ENCODE assay signal across 8 cellular contexts in the genomic region with DNA sequence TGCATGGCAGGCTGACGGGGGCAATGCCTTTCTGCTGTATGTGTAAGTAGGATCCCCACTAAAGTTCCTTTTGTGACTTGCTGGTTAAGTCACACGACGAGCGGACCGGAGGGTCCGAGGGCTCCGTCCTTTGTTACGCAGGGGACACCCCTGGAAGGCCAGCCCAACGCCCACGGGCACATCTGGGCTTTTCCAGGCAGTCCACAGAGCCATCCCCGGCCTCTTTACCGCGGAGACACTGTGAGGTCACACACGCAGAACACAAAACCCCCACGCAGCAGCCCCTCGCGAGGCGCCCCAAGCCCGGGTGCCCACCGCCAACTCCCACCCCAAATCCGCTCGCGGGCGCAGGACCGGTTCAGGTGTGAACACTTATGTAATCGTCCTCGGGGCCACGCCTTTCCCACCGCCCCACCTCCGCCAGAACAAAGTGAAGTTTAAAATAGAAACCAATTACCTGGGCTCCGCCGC. TPM values are rescaled to one million over a fixed set of nuclear protein-coding genes. Genes with fewer than 3 reads are reported as not detected.
DNase-seq lines count a peak whose midpoint lies in the region; ATAC-seq, FAIRE-seq and TF ChIP-seq lines count a peak whose summit lies in the region.

No MANE protein-coding gene starts in this region.

- H3K9me3 Mint-ChIP-seq in CD4-positive, CD25-positive, alpha-beta regulatory T cell: peaks cover 0 to 4% (median 0%) of the 10 kb centered on the region in 7 donors
- H3K9me3 Mint-ChIP-seq in activated B cell treated with CpG ODN at 0.5 μM for 24 hours: no peaks in the 10 kb centered on the region

- peaks cover 6% of the 10 kb centered on the region; the same call in 1 of the 2 replicates for H3K79me1 ChIP-seq in H1 (ENCODE audit: low read depth, low read length)

- no peak overlapping the region for H2BK5ac ChIP-seq in H1 (ENCODE audit: low read depth, low read length)

- H3K9me3 ChIP-seq in CD4-positive, CD25-positive, alpha-beta regulatory T cell (ENCODE audit: control insufficient read depth in 2 of 2, low read length in 2 of 2): no peaks in the 10 kb centered on the region
- no peaks in the 10 kb centered on the region for H3K9me3 ChIP-seq in H1 (ENCODE audit: insufficient read depth in 2 of 2, low read depth in 1 of 2, low read length in 1 of 2)
- H3K9me3 ChIP-seq in mucosa of stomach (ENCODE audit: control insufficient read depth, low read length): no peaks in the 10 kb centered on the region

- FAIRE-seq in H1 (lab: Jason Lieb, UNC): no peak

- peak overlapping the region; percentile 79 to 85 (median 84) for H3K27ac Mint-ChIP-seq in CD4-positive, CD25-positive, alpha-beta regulatory T cell
- peak overlapping the region; percentile 77 for H3K27ac Mint-ChIP-seq in activated B cell treated with CpG ODN at 0.5 μM for 24 hours

- TF ChIP-seq CTCF in activated B cell treated with CpG ODN at 0.5 μM for 24 hours (IDR thresholded peaks at IDR 0.05) (no peak), H1 (IDR thresholded peaks at IDR 0.05; ENCODE audit: control extremely low read depth in 1 of 3, insufficient read depth in 1 of 3, low read depth in 1 of 3, low read length in 3 of 3) (no peak)

- H2AFZ ChIP-seq in H1 (ENCODE audit: low read length): no peak overlapping the region

- no peak for TF ChIP-seq POLR2A in H1 (IDR thresholded peaks at IDR 0.05; ENCODE audit: control extremely low read depth in 1 of 2, low read depth in 2 of 2, low read length in 2 of 2)

- peak overlapping the region; percentile 23 for H3K27ac ChIP-seq in CD4-positive, CD25-positive, alpha-beta regulatory T cell (ENCODE audit: insufficient read depth, low read length, poor library complexity, severe bottlenecking)
- H3K27ac ChIP-seq in H1 (ENCODE audit: low read depth, low read length): no peak overlapping the region
- H3K27ac ChIP-seq in urinary bladder (ENCODE audit: low read depth): peak overlapping the region; percentile 92

- peaks cover 0 to 47% of the 10 kb centered on the region in 2 experiments; a peak in 2 of 4 replicates for H3K79me2 ChIP-seq in H1 (ENCODE audit: control insufficient read depth in 1 of 2, insufficient read depth in 2 of 2, low read length in 2 of 2)

- no peak overlapping the region for H2AK5ac ChIP-seq in H1 (ENCODE audit: low read depth, low read length)

- H3K4ac ChIP-seq in H1 (replicated peaks; ENCODE audit: insufficient read length, low read depth, low read length): no peak overlapping the region

- no peak for TF ChIP-seq EP300 in H1 (IDR thresholded peaks at IDR 0.05; ENCODE audit: borderline replicate concordance in 1 of 2, low read depth in 2 of 2, low read length in 2 of 2)

- WGBS in H1 (ENCODE audit: extremely low coverage in 1 of 2, insufficient coverage in 1 of 2, insufficient read length in 1 of 2, insufficient replicate concordance in 2 of 2, low coverage in 1 of 2, low lambda C conversion rate in 2 of 2, missing lambda C conversion rate in 1 of 2), 2 experiments: 2% methylated on average over 25 of the region's 32 CpGs; no CpG with 5 or more reads in 1 of the 2 experiments
- WGBS in urinary bladder: under 1% methylated on average over 32 of the region's 32 CpGs

- peak overlapping the region; percentile 85 to 92 (median 89) for H3K4me3 Mint-ChIP-seq in CD4-positive, CD25-positive, alpha-beta regulatory T cell
- H3K4me3 Mint-ChIP-seq in activated B cell treated with CpG ODN at 0.5 μM for 24 hours: peak overlapping the region; percentile 90

- peak; percentile 28 to 56 (median 45) for DNase-seq in CD4-positive, CD25-positive, alpha-beta regulatory T cell
- peak; percentile 20 for DNase-seq in HT-29 (ENCODE audit: low spot score)
- DNase-seq in activated B cell treated with CpG ODN at 0.5 μM for 24 hours: peak; percentile 44
- DNase-seq in H1 (ENCODE audit: low read depth in 1 of 2, low spot score in 2 of 2): no peak
- no peak for DNase-seq in GM19238 (ENCODE audit: insufficient read length, low spot score)

- peaks cover 3% of the 10 kb centered on the region for H3K36me3 Mint-ChIP-seq in CD4-positive, CD25-positive, alpha-beta regulatory T cell
- peaks cover 17% of the 10 kb centered on the region for H3K36me3 Mint-ChIP-seq in activated B cell treated with CpG ODN at 0.5 μM for 24 hours (ENCODE audit: low read depth)

- no peak overlapping the region for H3K23ac ChIP-seq in H1 (ENCODE audit: insufficient read length)

- CTCF ChIA-PET in activated B cell treated with CpG ODN at 0.5 μM for 24 hours (lab: Charles Lee) (no interaction called here), H1 (lab: Charles Lee; ENCODE audit: partially characterized antibody) (interaction anchor here (0.8 to 2.7 kb wide), 4 partner anchors 10 to 168 kb away, joined by 3 to 10 read pairs (median 4); no protein-coding TSS in a partner anchor)

- H3K18ac ChIP-seq in H1 (ENCODE audit: extremely low read depth, low read length): no peak overlapping the region

- peaks cover 37% of the 10 kb centered on the region for H3K27me3 ChIP-seq in CD4-positive, CD25-positive, alpha-beta regulatory T cell (ENCODE audit: control insufficient read depth, insufficient read depth, low read length)
- peaks cover 0 to 21% (median 6%) of the 10 kb centered on the region in 4 experiments; a peak in 6 of 7 replicates for H3K27me3 ChIP-seq in H1 (replicated peaks in 1 of 4; ENCODE audit: control insufficient read depth in 3 of 4, extremely low read depth in 1 of 4, insufficient read depth in 3 of 4, low read length in 3 of 4)
- H3K27me3 ChIP-seq in mucosa of stomach (ENCODE audit: control insufficient read depth, insufficient read depth, low read length): no peaks in the 10 kb centered on the region

- H3K4me1 ChIP-seq in CD4-positive, CD25-positive, alpha-beta regulatory T cell (ENCODE audit: control insufficient read depth, insufficient read depth, low read length, poor library complexity, severe bottlenecking): peaks cover 41% of the 10 kb centered on the region
- H3K4me1 ChIP-seq in H1 (replicated peaks in 1 of 4; ENCODE audit: control insufficient read depth in 3 of 4, insufficient read depth in 4 of 4, low read length in 3 of 4) (peaks cover 5 to 17% (median 11%) of the 10 kb centered on the region in 4 experiments), mucosa of stomach (ENCODE audit: control insufficient read depth, insufficient read depth, low read length) (no peaks in the 10 kb centered on the region), urinary bladder (ENCODE audit: insufficient read depth) (no peaks in the 10 kb centered on the region)

- peaks cover 77% of the 10 kb centered on the region for H3K27me3 Mint-ChIP-seq in CD4-positive, CD25-positive, alpha-beta regulatory T cell
- peaks cover 16% of the 10 kb centered on the region for H3K27me3 Mint-ChIP-seq in activated B cell treated with CpG ODN at 0.5 μM for 24 hours

- H4K91ac ChIP-seq in H1 (replicated peaks; ENCODE audit: insufficient read length, low read length): peak overlapping the region; percentile 59

- peak overlapping the region; percentile 35 to 55 (median 43); a peak in 5 of 7 replicates for H3K9ac ChIP-seq in H1 (replicated peaks in 1 of 4; ENCODE audit: extremely low read depth in 1 of 4, low read depth in 3 of 4, low read length in 3 of 4)
- H3K9ac ChIP-seq in mucosa of stomach (ENCODE audit: low read length): peak overlapping the region; percentile 79

- peaks cover 0 to 42% (median 16%) of the 10 kb centered on the region in 4 donors for H3K4me1 Mint-ChIP-seq in CD4-positive, CD25-positive, alpha-beta regulatory T cell
- peaks cover 30% of the 10 kb centered on the region for H3K4me1 Mint-ChIP-seq in activated B cell treated with CpG ODN at 0.5 μM for 24 hours

- H3K23me2 ChIP-seq in H1 (ENCODE audit: low read depth, low read length): peaks cover 28% of the 10 kb centered on the region

- H3K56ac ChIP-seq in H1 (replicated peaks; ENCODE audit: insufficient read length, low read depth, low read length): peak overlapping the region; percentile 32

- H2BK12ac ChIP-seq in H1 (ENCODE audit: low read depth, low read length): no peak overlapping the region

- POLR2A ChIA-PET in activated B cell treated with CpG ODN at 0.5 μM for 24 hours (lab: Charles Lee): interaction anchor here (0.9 kb wide), 1 partner anchor 9 kb away, joined by 3 read pairs; no protein-coding TSS in a partner anchor
- POLR2A ChIA-PET in H1 (lab: Charles Lee; ENCODE audit: partially characterized antibody): interaction anchor here (1.0 to 1.2 kb wide), 3 partner anchors 9 to 38 kb away, joined by 3 to 11 read pairs (median 4); no protein-coding TSS in a partner anchor

- ATAC-seq in CD4-positive, CD25-positive, alpha-beta regulatory T cell (ENCODE audit: low read depth in 2 of 2): peak; percentile 18 to 22
- peak; percentile 6 for ATAC-seq in activated B cell treated with CpG ODN at 0.5 μM for 24 hours (ENCODE audit: low read depth)
- ATAC-seq in HG02678 (IDR thresholded peaks at IDR 0.05; ENCODE audit: unreplicated experiment): no peak

- no peaks in the 10 kb centered on the region for H3K36me3 ChIP-seq in CD4-positive, CD25-positive, alpha-beta regulatory T cell (ENCODE audit: control insufficient read depth, insufficient read depth, low read length)
- no peaks in the 10 kb centered on the region for H3K36me3 ChIP-seq in H1 (ENCODE audit: control insufficient read depth in 2 of 4, insufficient read depth in 4 of 4, low read length in 3 of 4)
- H3K36me3 ChIP-seq in mucosa of stomach (ENCODE audit: control insufficient read depth, insufficient read depth, low read length): no peaks in the 10 kb centered on the region
- no peaks in the 10 kb centered on the region for H3K36me3 ChIP-seq in urinary bladder (ENCODE audit: insufficient read depth)

- H3K4me3 ChIP-seq in CD4-positive, CD25-positive, alpha-beta regulatory T cell (ENCODE audit: low read depth, low read length): peak overlapping the region; percentile 11
- H3K4me3 ChIP-seq in H1 (ENCODE audit: extremely low read depth in 1 of 4, insufficient read depth in 2 of 4, low read depth in 3 of 4, low read length in 4 of 4) (peak overlapping the region; percentile 69 to 93 (median 80)), mucosa of stomach (ENCODE audit: low read length) (peak overlapping the region; percentile 84), urinary bladder (ENCODE audit: low read depth, low read length) (peak overlapping the region; percentile 98)

- no peak overlapping the region for H2BK20ac ChIP-seq in H1 (ENCODE audit: low read length)

- intact Hi-C loops in activated B cell treated with CpG ODN at 0.5 μM for 24 hours (cut with micrococcal nuclease): loop anchor here (2.0 to 5.0 kb wide), 7 partner anchors 14 to 1993 kb away; a partner anchor contains a TSS

- peak overlapping the region; percentile 98 for H3K4me2 ChIP-seq in H1 (ENCODE audit: insufficient read depth in 1 of 2, low read depth in 2 of 2, low read length in 2 of 2)

- no peak overlapping the region for H2BK15ac ChIP-seq in H1 (ENCODE audit: low read length)

- peaks cover 3 to 9% of the 10 kb centered on the region in 2 experiments for H4K20me1 ChIP-seq in H1 (replicated peaks in 1 of 2; ENCODE audit: control insufficient read depth in 1 of 2, insufficient read depth in 2 of 2, low read length in 2 of 2)

- no peak overlapping the region for H2BK120ac ChIP-seq in H1 (replicated peaks; ENCODE audit: low read depth, low read length)

- no peak overlapping the region for H3K14ac ChIP-seq in H1 (ENCODE audit: insufficient read length)

- H4K5ac ChIP-seq in H1 (ENCODE audit: insufficient read length, low read depth, low read length): no peak overlapping the region

- no peak for TF ChIP-seq RAD21 in H1 (IDR thresholded peaks at IDR 0.05 in 1 of 2, conservative IDR thresholded peaks at IDR 0.05 in 1 of 2; ENCODE audit: low read depth in 2 of 2, low read length in 2 of 2)

- no peak overlapping the region for H4K8ac ChIP-seq in H1 (ENCODE audit: extremely low read depth, insufficient read depth, low read length)

RNA-seq across cellular contexts. Expression of a gene that starts 4.3 kb away (rescaled TPM):
- total RNA-seq in CD4-positive, CD25-positive, alpha-beta regulatory T cell: 9.9 TPM
- polyA plus RNA-seq in CD4-positive, CD25-positive, alpha-beta regulatory T cell: under 1 TPM in 3 of 4 donors, not detected in 1; 0.26 to 0.74 (median 0.39) TPM
- 8.1 and 10.4 TPM in 2 replicates for total RNA-seq in HT-29 (2014; rRNA removed; shearing (Covaris generic))
- total RNA-seq in activated B cell treated with CpG ODN at 0.5 μM for 24 hours (19.4 and 21.7 TPM in 2 replicates), urinary bladder (30.5 TPM)
- 16.5 and 17.0 TPM in 2 replicates for total RNA-seq in H1 (2021; fragmentation: NEBNext Ultra II Directional; extraction: Animal tissue kit (Norgen Biotek cat#: 25700))
- polyA plus RNA-seq in H1 (2011; rRNA removed) (7.3 and 9.2 TPM in 2 replicates), urinary bladder (16.1 TPM)
- polyA plus RNA-seq in H1 (2011; cell fraction: cytosol; rRNA removed): 9.3 TPM
- polyA plus RNA-seq in H1 (2011; cell fraction: nucleus; rRNA removed): 15.7 TPM
- 8.0 to 13.2 TPM (median 9.8 TPM) in 4 replicates for polyA plus RNA-seq in H1 (2012, experiment 1 of 2)
- polyA plus RNA-seq in H1 (2012, experiment 2 of 2): 3.3 TPM
- 4.8 TPM for polyA plus RNA-seq in H1 (2013, experiment 1 of 2)
- 4.1 TPM for polyA plus RNA-seq in H1 (2013, experiment 2 of 2)
- polyA minus RNA-seq in H1 (2011; rRNA and poly(A)+ RNA removed): 13.4 and 18.4 TPM in 2 replicates
- 14.1 TPM for polyA minus RNA-seq in H1 (2011; cell fraction: cytosol; rRNA and poly(A)+ RNA removed)
- polyA minus RNA-seq in H1 (2011; cell fraction: nucleus; rRNA and poly(A)+ RNA removed): 25.4 TPM

Comparison
In these comparisons a context has a peak if more than half of its experiments do, and no peak if none do; other contexts are left out.
1. DNase-seq: peak in CD4-positive, CD25-positive, alpha-beta regulatory T cell (3 of 3), HT-29 (single experiment) and activated B cell treated with CpG ODN at 0.5 μM for 24 hours (single experiment); none in H1 (0 of 2) and GM19238 (single experiment).
2. H3K4me3 ChIP-seq: peak in every context shown above with its lines; median percentile 98 in urinary bladder; 84 in mucosa of stomach; 80 in H1; 11 in CD4-positive, CD25-positive, alpha-beta regulatory T cell.